Comparison of ENCODE assay signal across 11 cellular contexts in genomic region chr6:170522565-170523183, GRCh38. TPM values are rescaled to one million over a fixed set of nuclear protein-coding genes. Genes with fewer than 3 reads are reported as not detected.
A peak's percentile ranks its signal among the peaks of the same experiment; 100 is the strongest.
DNase-seq lines count a peak whose midpoint lies in the region; ATAC-seq, FAIRE-seq and TF ChIP-seq lines count a peak whose summit lies in the region.
"Had no signal": no experiment of that assay in that cellular context is flagged by ENCODE, and none has a peak within 500 bp of the region (broad histone marks: within the 10 kb centered on the region; RNA-seq: fewer than 3 reads in every experiment).

No MANE protein-coding gene starts in this region.

- H4K91ac ChIP-seq in H1 (replicated peaks; ENCODE audit: insufficient read length, low read length), result no peak overlapping the region

- ATAC-seq in GM21360 (IDR thresholded peaks at IDR 0.05; ENCODE audit: unreplicated experiment) (no peak), GM19351 (IDR thresholded peaks at IDR 0.05; ENCODE audit: unreplicated experiment) (no peak)
- ATAC-seq: naive thymus-derived CD4-positive, alpha-beta T cell had no signal

- no peak overlapping the region for H3K4ac ChIP-seq in H1 (replicated peaks; ENCODE audit: insufficient read length, low read depth, low read length)

- DNase-seq in NCI-H2227 (lab: John Stamatoyannopoulos, UW; ENCODE audit: unreplicated experiment), result peak; percentile 4
- DNase-seq in NCI-H2227 treated with DMSO at 0.1 percent for 48 hours (lab: John Stamatoyannopoulos, UW), result no peak
- DNase-seq in NCI-H1105 (lab: John Stamatoyannopoulos, UW), result peak; percentile 7
- no peak for DNase-seq in H1 (ENCODE audit: low read depth in 1 of 2, low spot score in 2 of 2)
- DNase-seq in renal cortical epithelial cell (ENCODE audit: low read depth), result peak; percentile 4
- DNase-seq in activated CD4-positive, CD25-positive, alpha-beta regulatory T cell treated with anti-CD3 and anti-CD28 coated beads, Interleukin-2, amount 50 U/mL, for 72 hours, result no peak
- DNase-seq: activated gamma-delta T cell; CD4-positive, CD25-positive, alpha-beta regulatory T cell; naive thymus-derived CD4-positive, alpha-beta T cell had no signal

- no peak overlapping the region for H4K5ac ChIP-seq in H1 (ENCODE audit: insufficient read length, low read depth, low read length)

- no peak overlapping the region for H2AFZ ChIP-seq in H1 (ENCODE audit: low read length)

- H3K4me2 ChIP-seq in H1 (ENCODE audit: insufficient read depth in 1 of 2, low read depth in 2 of 2, low read length in 2 of 2), result no peak overlapping the region

- H4K8ac ChIP-seq in H1 (ENCODE audit: extremely low read depth, insufficient read depth, low read length), result no peak overlapping the region

- H3K36me3 ChIP-seq in H1 (ENCODE audit: control insufficient read depth in 2 of 4, insufficient read depth in 4 of 4, low read length in 3 of 4), result no peaks in the 10 kb centered on the region

- H3K79me1 ChIP-seq in H1 (ENCODE audit: low read depth, low read length), result no peaks in the 10 kb centered on the region

- no peak for TF ChIP-seq POLR2A in H1 (IDR thresholded peaks at IDR 0.05; ENCODE audit: control extremely low read depth in 1 of 2, low read depth in 2 of 2, low read length in 2 of 2)

- no peak overlapping the region for H3K9ac ChIP-seq in H1 (replicated peaks in 1 of 4; ENCODE audit: extremely low read depth in 1 of 4, low read depth in 3 of 4, low read length in 3 of 4)

- no peaks in the 10 kb centered on the region for H3K23me2 ChIP-seq in H1 (ENCODE audit: low read depth, low read length)

- TF ChIP-seq CTCF in H1 (IDR thresholded peaks at IDR 0.05; ENCODE audit: control extremely low read depth in 1 of 3, insufficient read depth in 1 of 3, low read depth in 1 of 3, low read length in 3 of 3), result peak; percentile 64 to 93 (median 92)

- whole genome bisulfite sequencing in H1 (ENCODE audit: extremely low coverage in 1 of 2, insufficient coverage in 1 of 2, insufficient read length in 1 of 2, insufficient replicate concordance in 2 of 2, low coverage in 1 of 2, low lambda C conversion rate in 2 of 2, missing lambda C conversion rate in 1 of 2), 2 experiments, result 84% methylated on average over 10 of the region's 10 CpGs; no CpG with 5 or more reads in 1 of the 2 experiments

- no peak overlapping the region for H3K14ac ChIP-seq in H1 (ENCODE audit: insufficient read length)

- no peak overlapping the region for H2BK15ac ChIP-seq in H1 (ENCODE audit: low read length)

- H2BK20ac ChIP-seq in H1 (ENCODE audit: low read length), result no peak overlapping the region

- no peaks in the 10 kb centered on the region for H3K4me1 ChIP-seq in H1 (replicated peaks in 1 of 4; ENCODE audit: control insufficient read depth in 3 of 4, insufficient read depth in 4 of 4, low read length in 3 of 4)

- no peak overlapping the region for H3K4me3 ChIP-seq in H1 (ENCODE audit: extremely low read depth in 1 of 4, insufficient read depth in 2 of 4, low read depth in 3 of 4, low read length in 4 of 4)

- peak; percentile 74 for FAIRE-seq in H1 (lab: Jason Lieb, UNC)

- H3K27ac ChIP-seq in H1 (ENCODE audit: low read depth, low read length), result no peak overlapping the region

- POLR2A ChIA-PET in H1 (lab: Charles Lee; ENCODE audit: partially characterized antibody), result interaction anchor here (1.9 kb wide), 1 partner anchor 232 kb away, joined by 6 read pairs; the partner anchor contains the start of gene DLL1

- no peaks in the 10 kb centered on the region for H4K20me1 ChIP-seq in H1 (replicated peaks in 1 of 2; ENCODE audit: control insufficient read depth in 1 of 2, insufficient read depth in 2 of 2, low read length in 2 of 2)

- 0 out of 2 replicates have a peak overlapping the region, but pooled peaks have one; percentile 60 for H2BK12ac ChIP-seq in H1 (ENCODE audit: low read depth, low read length)

- no peaks in the 10 kb centered on the region for H3K79me2 ChIP-seq in H1 (ENCODE audit: control insufficient read depth in 1 of 2, insufficient read depth in 2 of 2, low read length in 2 of 2)

- no peaks in the 10 kb centered on the region for H3K27me3 ChIP-seq in H1 (replicated peaks in 1 of 4; ENCODE audit: control insufficient read depth in 3 of 4, extremely low read depth in 1 of 4, insufficient read depth in 3 of 4, low read length in 3 of 4)

- no peak overlapping the region for H3K18ac ChIP-seq in H1 (ENCODE audit: extremely low read depth, low read length)

- no peak overlapping the region for H3K56ac ChIP-seq in H1 (replicated peaks; ENCODE audit: insufficient read length, low read depth, low read length)

- H2BK120ac ChIP-seq in H1 (replicated peaks; ENCODE audit: low read depth, low read length), result no peak overlapping the region

- no peaks in the 10 kb centered on the region for H3K9me3 ChIP-seq in H1 (ENCODE audit: insufficient read depth in 2 of 2, low read depth in 1 of 2, low read length in 1 of 2)

- CTCF ChIA-PET in H1 (lab: Charles Lee; ENCODE audit: partially characterized antibody), result interaction anchor here (0.7 to 2.0 kb wide), 15 partner anchors 9 to 753 kb away, joined by 3 to 7 read pairs (median 4); no protein-coding TSS in a partner anchor

- TF ChIP-seq RAD21 in H1 (IDR thresholded peaks at IDR 0.05 in 1 of 2, conservative IDR thresholded peaks at IDR 0.05 in 1 of 2; ENCODE audit: low read depth in 2 of 2, low read length in 2 of 2), result peak; percentile 92 to 93

- no peak overlapping the region for H2BK5ac ChIP-seq in H1 (ENCODE audit: low read depth, low read length)

- H3K23ac ChIP-seq in H1 (ENCODE audit: insufficient read length), result no peak overlapping the region

- TF ChIP-seq EP300 in H1 (IDR thresholded peaks at IDR 0.05; ENCODE audit: borderline replicate concordance in 1 of 2, low read depth in 2 of 2, low read length in 2 of 2), result no peak

- H2AK5ac ChIP-seq in H1 (ENCODE audit: low read depth, low read length), result no peak overlapping the region

TF ChIP-seq in H1, 55 proteins besides CTCF, POLR2A, EP300 and RAD21 (continues in another document):
- no peak for TF ChIP-seq YY1 (IDR thresholded peaks at IDR 0.05; ENCODE audit: low read depth, low read length)

RNA-seq across cellular contexts. Expression of gene PSMB1, which starts 30.4 kb away (rescaled TPM):
- total RNA-seq in H1 (2021; fragmentation: NEBNext Ultra II Directional; extraction: Animal tissue kit (Norgen Biotek cat#: 25700)), result 232 and 237 TPM in 2 replicates
- polyA plus RNA-seq in H1 (2011; rRNA removed), result 441 and 609 TPM in 2 replicates
- 515 TPM for polyA plus RNA-seq in H1 (2011; cell fraction: cytosol; rRNA removed)
- 254 TPM for polyA plus RNA-seq in H1 (2011; cell fraction: nucleus; rRNA removed)
- 340 to 444 TPM (median 382 TPM) in 4 replicates for polyA plus RNA-seq in H1 (2012, experiment 1 of 2)
- 140 TPM for polyA plus RNA-seq in H1 (2012, experiment 2 of 2)
- polyA plus RNA-seq in H1 (2013, experiment 1 of 2), result 282 TPM
- polyA plus RNA-seq in H1 (2013, experiment 2 of 2), result 275 TPM
- polyA minus RNA-seq in H1 (2011; rRNA and poly(A)+ RNA removed), result 282 and 298 TPM in 2 replicates
- 151 TPM for polyA minus RNA-seq in H1 (2011; cell fraction: cytosol; rRNA and poly(A)+ RNA removed)
- 54.8 TPM for polyA minus RNA-seq in H1 (2011; cell fraction: nucleus; rRNA and poly(A)+ RNA removed)
- 195 and 429 TPM in 2 replicates for total RNA-seq in renal cortical epithelial cell

RNA-seq across cellular contexts. Expression of gene TBP, which starts 31.5 kb away (rescaled TPM):
- total RNA-seq in H1 (2021; fragmentation: NEBNext Ultra II Directional; extraction: Animal tissue kit (Norgen Biotek cat#: 25700)), result 17.9 and 20.9 TPM in 2 replicates
- 17.2 and 21.4 TPM in 2 replicates for polyA plus RNA-seq in H1 (2011; rRNA removed)
- 23.1 TPM for polyA plus RNA-seq in H1 (2011; cell fraction: cytosol; rRNA removed)
- polyA plus RNA-seq in H1 (2011; cell fraction: nucleus; rRNA removed), result 19.8 TPM
- 18.6 to 24.2 TPM (median 20.5 TPM) in 4 replicates for polyA plus RNA-seq in H1 (2012, experiment 1 of 2)
- 6.2 TPM for polyA plus RNA-seq in H1 (2012, experiment 2 of 2)
- 23.2 TPM for polyA plus RNA-seq in H1 (2013, experiment 1 of 2)
- 22.6 TPM for polyA plus RNA-seq in H1 (2013, experiment 2 of 2)
- 16.0 and 19.4 TPM in 2 replicates for polyA minus RNA-seq in H1 (2011; rRNA and poly(A)+ RNA removed)
- 8.8 TPM for polyA minus RNA-seq in H1 (2011; cell fraction: cytosol; rRNA and poly(A)+ RNA removed)
- 18.7 TPM for polyA minus RNA-seq in H1 (2011; cell fraction: nucleus; rRNA and poly(A)+ RNA removed)
- 6.8 and 11.0 TPM in 2 replicates for total RNA-seq in renal cortical epithelial cell

Comparison
In these comparisons a context has a peak if more than half of its experiments do, and no peak if none do; other contexts are left out.
1. DNase-seq: peak in NCI-H2227 (single experiment), NCI-H1105 (single experiment) and renal cortical epithelial cell (single experiment); none in NCI-H2227 treated with DMSO at 0.1 percent for 48 hours (single experiment), H1 (0 of 2) and activated CD4-positive, CD25-positive, alpha-beta regulatory T cell treated with anti-CD3 and anti-CD28 coated beads, Interleukin-2, amount 50 U/mL, for 72 hours (single experiment).